In the genomic region with DNA sequence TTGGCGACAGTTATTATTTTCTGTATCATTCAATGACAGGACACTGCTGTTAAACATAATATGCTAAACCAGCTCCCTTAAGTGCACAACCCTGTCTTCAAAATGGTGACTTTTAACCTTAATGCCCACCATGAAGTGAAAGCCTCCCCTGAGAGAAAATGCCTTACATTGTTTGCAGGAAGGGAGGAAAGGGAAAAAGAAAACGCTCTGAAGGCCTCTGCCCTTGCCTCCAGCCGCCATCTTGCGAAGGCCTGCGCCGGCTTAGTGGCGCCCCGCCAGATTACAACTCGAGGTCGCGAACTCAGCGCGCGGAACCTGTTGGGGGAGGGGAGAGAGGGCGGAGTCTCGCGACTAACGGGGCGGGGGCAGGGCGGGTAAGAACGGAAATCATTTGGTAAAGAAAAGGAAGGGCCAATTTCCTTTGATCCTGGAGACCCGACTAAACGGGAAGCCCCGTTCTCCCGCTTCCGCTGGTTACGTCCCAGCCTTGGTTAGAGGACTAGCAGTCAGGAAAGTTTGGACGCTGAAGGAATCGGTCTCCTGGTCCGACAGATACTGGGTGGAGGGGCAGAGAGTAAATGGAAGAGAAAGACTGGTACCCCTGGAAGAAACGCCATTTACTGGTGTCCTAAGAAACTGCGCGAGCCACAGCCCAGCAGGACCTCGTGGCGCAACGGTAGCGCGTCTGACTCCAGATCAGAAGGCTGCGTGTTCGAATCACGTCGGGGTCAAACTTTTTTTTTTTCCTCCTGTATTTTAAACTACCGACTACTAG, we compare ENCODE assay signal across 8 cellular contexts. TPM values are rescaled to one million over a fixed set of nuclear protein-coding genes. Genes with fewer than 3 reads are reported as not detected.
DNase-seq lines count a peak whose midpoint lies in the region; ATAC-seq, FAIRE-seq and TF ChIP-seq lines count a peak whose summit lies in the region.

No MANE protein-coding gene starts in this region.

- no peak overlapping the region for H2BK15ac ChIP-seq in H1 (ENCODE audit: low read length)

- no peaks in the 10 kb centered on the region for H3K79me1 ChIP-seq in H1 (ENCODE audit: low read depth, low read length)

- DNase-seq in COLO668 (lab: John Stamatoyannopoulos, UW; ENCODE audit: unreplicated experiment) (peak; percentile 96), HT1080 (ENCODE audit: low read depth) (peak; percentile 86), NOMO-1 (lab: John Stamatoyannopoulos, UW; ENCODE audit: unreplicated experiment in 2 of 2) (peak; percentile 90 to 92), H1 (ENCODE audit: low read depth in 1 of 2, low spot score in 2 of 2) (peak; percentile 92 to 98), mesenteric fat pad (ENCODE audit: low spot score) (peak; percentile 99)
- DNase-seq in activated CD8-positive, alpha-beta memory T cell treated with anti-CD3 and anti-CD28 coated beads for 48 hours (ENCODE audit: low read depth in 2 of 3, low spot score in 2 of 3) = peak; percentile 81 to 100 (median 99)
- peak; percentile 89 for DNase-seq in stimulated activated CD8-positive, alpha-beta memory T cell treated with anti-CD3 and anti-CD28 coated beads, Interleukin-15, amount 100 ng/mL, for 1 hour (ENCODE audit: low read depth)

- ATAC-seq in GM21360 (IDR thresholded peaks at IDR 0.05; ENCODE audit: unreplicated experiment) = peak; percentile 72

- H4K20me1 ChIP-seq in H1 (replicated peaks in 1 of 2; ENCODE audit: control insufficient read depth in 1 of 2, insufficient read depth in 2 of 2, low read length in 2 of 2) = no peaks in the 10 kb centered on the region

- peak overlapping the region; percentile 94 for H3K18ac ChIP-seq in H1 (ENCODE audit: extremely low read depth, low read length)

- H3K36me3 ChIP-seq in H1 (ENCODE audit: control insufficient read depth in 2 of 4, insufficient read depth in 4 of 4, low read length in 3 of 4) = no peaks in the 10 kb centered on the region

- peak overlapping the region; percentile 96; the same call in 1 of the 2 replicates for H4K8ac ChIP-seq in H1 (ENCODE audit: extremely low read depth, insufficient read depth, low read length)

- H2BK5ac ChIP-seq in H1 (ENCODE audit: low read depth, low read length) = peak overlapping the region; percentile 96

- no peaks in the 10 kb centered on the region for H3K9me3 ChIP-seq in H1 (ENCODE audit: insufficient read depth in 2 of 2, low read depth in 1 of 2, low read length in 1 of 2)

- peak overlapping the region; percentile 99 for H4K91ac ChIP-seq in H1 (replicated peaks; ENCODE audit: insufficient read length, low read length)

- CTCF ChIA-PET in H1 (lab: Charles Lee; ENCODE audit: partially characterized antibody) = interaction anchor here (1.0 kb wide), 1 partner anchor 10 kb away, joined by 4 read pairs; no protein-coding TSS in a partner anchor

- peak overlapping the region; percentile 77 for H3K14ac ChIP-seq in H1 (ENCODE audit: insufficient read length)

- H3K23me2 ChIP-seq in H1 (ENCODE audit: low read depth, low read length) = peaks cover 3% of the 10 kb centered on the region; the same call in 1 of the 2 replicates

- H3K4ac ChIP-seq in H1 (replicated peaks; ENCODE audit: insufficient read length, low read depth, low read length) = peak overlapping the region; percentile 95

- H3K79me2 ChIP-seq in H1 (ENCODE audit: control insufficient read depth in 1 of 2, insufficient read depth in 2 of 2, low read length in 2 of 2) = no peaks in the 10 kb centered on the region

- no peak overlapping the region for H2AK5ac ChIP-seq in H1 (ENCODE audit: low read depth, low read length)

- 2% methylated on average over 31 of the region's 43 CpGs; no CpG with 5 or more reads in 1 of the 2 experiments for WGBS in H1 (ENCODE audit: extremely low coverage in 1 of 2, insufficient coverage in 1 of 2, insufficient read length in 1 of 2, insufficient replicate concordance in 2 of 2, low coverage in 1 of 2, low lambda C conversion rate in 2 of 2, missing lambda C conversion rate in 1 of 2), 2 experiments

- FAIRE-seq in H1 (lab: Jason Lieb, UNC) = peak; percentile 36

- H3K4me2 ChIP-seq in H1 (ENCODE audit: insufficient read depth in 1 of 2, low read depth in 2 of 2, low read length in 2 of 2) = peak overlapping the region; percentile 67

- peak overlapping the region; percentile 86; the same call in 1 of the 2 replicates for H2BK12ac ChIP-seq in H1 (ENCODE audit: low read depth, low read length)

- peak overlapping the region; percentile 91 for H2AFZ ChIP-seq in H1 (ENCODE audit: low read length)

- H2BK20ac ChIP-seq in H1 (ENCODE audit: low read length) = no peak overlapping the region

- H3K4me1 ChIP-seq in H1 (replicated peaks in 1 of 4; ENCODE audit: control insufficient read depth in 3 of 4, insufficient read depth in 4 of 4, low read length in 3 of 4) = no peaks in the 10 kb centered on the region

- H2BK120ac ChIP-seq in H1 (replicated peaks; ENCODE audit: low read depth, low read length) = peak overlapping the region; percentile 95

- TF ChIP-seq EP300 in H1 (IDR thresholded peaks at IDR 0.05; ENCODE audit: borderline replicate concordance in 1 of 2, low read depth in 2 of 2, low read length in 2 of 2) = peak in 1 of 2 experiments; percentile 70; a peak in 1 of 3 replicates

- no peak; a peak in 1 of 4 replicates for TF ChIP-seq CTCF in H1 (IDR thresholded peaks at IDR 0.05; ENCODE audit: control extremely low read depth in 1 of 3, insufficient read depth in 1 of 3, low read depth in 1 of 3, low read length in 3 of 3)

- peak overlapping the region; percentile 52 to 89 (median 67) for H3K9ac ChIP-seq in H1 (replicated peaks in 1 of 4; ENCODE audit: extremely low read depth in 1 of 4, low read depth in 3 of 4, low read length in 3 of 4)

- peak overlapping the region; percentile 89 for H3K27ac ChIP-seq in H1 (ENCODE audit: low read depth, low read length)

- POLR2A ChIA-PET in H1 (lab: Charles Lee; ENCODE audit: partially characterized antibody) = interaction anchor here (0.9 to 8.1 kb wide), 5 partner anchors 10 to 77 kb away, joined by 3 to 94 read pairs (median 7); a partner anchor contains a TSS

- peak in 1 of 2 experiments; percentile 59; a peak in 2 of 3 replicates for TF ChIP-seq POLR2A in H1 (IDR thresholded peaks at IDR 0.05; ENCODE audit: control extremely low read depth in 1 of 2, low read depth in 2 of 2, low read length in 2 of 2)

- H3K27me3 ChIP-seq in H1 (replicated peaks in 1 of 4; ENCODE audit: control insufficient read depth in 3 of 4, extremely low read depth in 1 of 4, insufficient read depth in 3 of 4, low read length in 3 of 4) = no peaks in the 10 kb centered on the region

- peak; percentile 7 to 24; a peak in 2 of 4 replicates for TF ChIP-seq RAD21 in H1 (IDR thresholded peaks at IDR 0.05 in 1 of 2, conservative IDR thresholded peaks at IDR 0.05 in 1 of 2; ENCODE audit: low read depth in 2 of 2, low read length in 2 of 2)

- peak overlapping the region; percentile 69 to 96 (median 87) for H3K4me3 ChIP-seq in H1 (ENCODE audit: extremely low read depth in 1 of 4, insufficient read depth in 2 of 4, low read depth in 3 of 4, low read length in 4 of 4)

- H4K5ac ChIP-seq in H1 (ENCODE audit: insufficient read length, low read depth, low read length) = peak overlapping the region; percentile 99

- peak overlapping the region; percentile 96 for H3K56ac ChIP-seq in H1 (replicated peaks; ENCODE audit: insufficient read length, low read depth, low read length)

- no peak overlapping the region for H3K23ac ChIP-seq in H1 (ENCODE audit: insufficient read length)

TF ChIP-seq in H1, 55 proteins besides CTCF, POLR2A, EP300 and RAD21 (continues in another document):
- TF ChIP-seq TEAD4 (IDR thresholded peaks at IDR 0.05; ENCODE audit: low read depth, low read length) (peak; percentile 79), RFX5 (IDR thresholded peaks at IDR 0.05; ENCODE audit: borderline replicate concordance, low read depth, low read length) (no peak), CREB1 (IDR thresholded peaks at IDR 0.05) (peak; percentile 76), CHD2 (IDR thresholded peaks at IDR 0.05; ENCODE audit: low read length) (peak; percentile 48; the same call in 1 of the 2 replicates), JUND (IDR thresholded peaks at IDR 0.05; ENCODE audit: low read length) (no peak), RNF2 (IDR thresholded peaks at IDR 0.05; ENCODE audit: borderline replicate concordance, low read depth, low read length, missing control alignments, poor library complexity, severe bottlenecking) (no peak)
- TF ChIP-seq, protein P1, sequence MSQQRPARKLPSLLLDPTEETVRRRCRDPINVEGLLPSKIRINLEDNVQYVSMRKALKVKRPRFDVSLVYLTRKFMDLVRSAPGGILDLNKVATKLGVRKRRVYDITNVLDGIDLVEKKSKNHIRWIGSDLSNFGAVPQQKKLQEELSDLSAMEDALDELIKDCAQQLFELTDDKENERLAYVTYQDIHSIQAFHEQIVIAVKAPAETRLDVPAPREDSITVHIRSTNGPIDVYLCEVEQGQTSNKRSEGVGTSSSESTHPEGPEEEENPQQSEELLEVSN (IDR thresholded peaks at IDR 0.05) = no peak
- TF ChIP-seq, protein P2, sequence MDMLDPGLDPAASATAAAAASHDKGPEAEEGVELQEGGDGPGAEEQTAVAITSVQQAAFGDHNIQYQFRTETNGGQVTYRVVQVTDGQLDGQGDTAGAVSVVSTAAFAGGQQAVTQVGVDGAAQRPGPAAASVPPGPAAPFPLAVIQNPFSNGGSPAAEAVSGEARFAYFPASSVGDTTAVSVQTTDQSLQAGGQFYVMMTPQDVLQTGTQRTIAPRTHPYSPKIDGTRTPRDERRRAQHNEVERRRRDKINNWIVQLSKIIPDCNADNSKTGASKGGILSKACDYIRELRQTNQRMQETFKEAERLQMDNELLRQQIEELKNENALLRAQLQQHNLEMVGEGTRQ (IDR thresholded peaks at IDR 0.05; ENCODE audit: low read length) = 0 out of 2 replicates have a peak, but pooled peaks have one; percentile 2
- TF ChIP-seq, protein P3, sequence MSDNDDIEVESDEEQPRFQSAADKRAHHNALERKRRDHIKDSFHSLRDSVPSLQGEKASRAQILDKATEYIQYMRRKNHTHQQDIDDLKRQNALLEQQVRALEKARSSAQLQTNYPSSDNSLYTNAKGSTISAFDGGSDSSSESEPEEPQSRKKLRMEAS (IDR thresholded peaks at IDR 0.05) = peak; percentile 73

RNA-seq across cellular contexts. Expression of a gene that starts 11.6 kb away (rescaled TPM):
- total RNA-seq in HT1080 (2014; rRNA removed; shearing (Covaris generic)) = 169 and 184 TPM in 2 replicates
- 79.6 and 91.8 TPM in 2 replicates for polyA plus RNA-seq in HT1080 (2015; cell fraction: cytosol; rRNA removed)
- polyA plus RNA-seq in HT1080 (2015; cell fraction: nucleus; rRNA removed) = 147 and 158 TPM in 2 replicates
- 189 and 195 TPM in 2 replicates for total RNA-seq in H1 (2021; fragmentation: NEBNext Ultra II Directional; extraction: Animal tissue kit (Norgen Biotek cat#: 25700))
- polyA plus RNA-seq in H1 (2011; rRNA removed) = 30.9 and 43.9 TPM in 2 replicates
- 58.1 TPM for polyA plus RNA-seq in H1 (2011; cell fraction: cytosol; rRNA removed)
- 26.2 TPM for polyA plus RNA-seq in H1 (2011; cell fraction: nucleus; rRNA removed)
- 63.8 to 119 TPM (median 82.0 TPM) in 4 replicates for polyA plus RNA-seq in H1 (2012, experiment 1 of 2)
- 20.6 TPM for polyA plus RNA-seq in H1 (2012, experiment 2 of 2)
- polyA plus RNA-seq in H1 (2013, experiment 1 of 2) = 98.7 TPM
- 96.6 TPM for polyA plus RNA-seq in H1 (2013, experiment 2 of 2)
- polyA minus RNA-seq in H1 (2011; rRNA and poly(A)+ RNA removed) = 59.4 and 91.7 TPM in 2 replicates
- 136 TPM for polyA minus RNA-seq in H1 (2011; cell fraction: cytosol; rRNA and poly(A)+ RNA removed)
- polyA minus RNA-seq in H1 (2011; cell fraction: nucleus; rRNA and poly(A)+ RNA removed) = 123 TPM
- total RNA-seq in mesenteric fat pad = 21.7 TPM

Comparison
In these comparisons a context has a peak if more than half of its experiments do, and no peak if none do; other contexts are left out.
1. Peak in every context shown above with its lines: DNase-seq, ATAC-seq, H3K4me3 ChIP-seq and H3K27ac ChIP-seq.